Comparison of ENCODE assay signal across 23 cellular contexts in the genomic region with DNA sequence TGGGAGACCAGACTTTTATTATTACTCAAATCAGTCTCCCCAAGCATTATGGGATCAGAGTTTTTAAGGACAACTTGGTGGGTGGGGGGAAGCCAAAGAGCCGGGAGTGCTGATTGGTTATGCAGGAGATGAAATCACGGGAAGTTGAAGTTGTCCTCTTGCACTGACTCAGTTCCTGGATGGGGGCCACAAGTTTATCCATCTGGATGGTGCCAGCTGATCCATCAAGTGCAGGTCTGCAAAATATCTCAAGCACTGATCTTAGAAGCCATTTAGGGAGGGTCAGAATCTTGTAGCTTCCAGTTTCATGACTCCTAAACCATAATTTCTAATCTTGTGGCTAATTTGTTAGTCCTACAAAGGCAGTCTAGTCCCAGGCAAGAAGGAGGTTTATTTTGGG. TPM values are rescaled to one million over a fixed set of nuclear protein-coding genes. Genes with fewer than 3 reads are reported as not detected.
"Had no signal": no experiment of that assay in that cellular context is flagged by ENCODE, and none has a peak within 500 bp of the region (broad histone marks: within the 10 kb centered on the region; RNA-seq: fewer than 3 reads in every experiment).

No MANE protein-coding gene starts in this region.

- H3K36me3 Mint-ChIP-seq: activated naive CD8-positive, alpha-beta T cell treated with anti-CD3 and anti-CD28 coated beads, Interleukin-2, amount 10 ng/mL, durations not matched to agents 7 days and 5 days had no signal

- H3K4me1 Mint-ChIP-seq: activated CD4-positive, alpha-beta memory T cell treated with anti-CD3 and anti-CD28 coated beads, Interleukin-2, amount 10 ng/mL, durations not matched to agents 7 days and 5 days; activated naive CD8-positive, alpha-beta T cell treated with anti-CD3 and anti-CD28 coated beads, Interleukin-2, amount 10 ng/mL, durations not matched to agents 7 days and 5 days had no signal

- DNase-seq: activated CD4-positive, alpha-beta memory T cell treated with anti-CD3 and anti-CD28 coated beads, Interleukin-2, amount 10 ng/mL, durations not matched to agents 7 days and 5 days; activated gamma-delta T cell; activated naive CD8-positive, alpha-beta T cell treated with anti-CD3 and anti-CD28 coated beads, Interleukin-2, amount 10 ng/mL, durations not matched to agents 7 days and 5 days; activated T-cell treated with anti-CD3 and anti-CD28 coated beads, Interleukin-2, amount 50 U/mL, for 48 hours; aorta; effector CD4-positive, alpha-beta T cell; kidney; left ventricle myocardium inferior; mesendoderm; stimulated activated CD4-positive, alpha-beta T cell treated with anti-CD3 and anti-CD28 coated beads, Interleukin-15, amount 100 ng/mL, for 24 hours; stimulated activated CD4-positive, alpha-beta T cell treated with anti-CD3 and anti-CD28 coated beads, Interleukin-4, amount 100 ng/mL, for 24 hours; T1000; testis had no signal

- H3K27me3 Mint-ChIP-seq: activated CD4-positive, alpha-beta memory T cell treated with anti-CD3 and anti-CD28 coated beads, Interleukin-2, amount 10 ng/mL, durations not matched to agents 7 days and 5 days had no signal

- H3K9me3 ChIP-seq: left ventricle myocardium inferior, testis had no signal

- H3K36me3 ChIP-seq: cardiac muscle cell, left ventricle myocardium inferior had no signal

- H3K4me3 Mint-ChIP-seq: activated CD4-positive, alpha-beta memory T cell treated with anti-CD3 and anti-CD28 coated beads, Interleukin-2, amount 10 ng/mL, durations not matched to agents 7 days and 5 days; activated naive CD8-positive, alpha-beta T cell treated with anti-CD3 and anti-CD28 coated beads, Interleukin-2, amount 10 ng/mL, durations not matched to agents 7 days and 5 days; neural crest cell; stimulated activated naive CD8-positive, alpha-beta T cell treated with anti-CD3 and anti-CD28 coated beads, Interleukin-15, Interleukin-2, amounts not matched to agents 100 ng/mL and 50 ng/mL, for 24 hours had no signal

- H3K4me3 ChIP-seq: cardiac muscle cell, hepatocyte, left ventricle myocardium inferior, testis had no signal

- H3K4me2 ChIP-seq: hepatocyte had no signal

- H3K9me3 Mint-ChIP-seq: activated CD4-positive, alpha-beta memory T cell treated with anti-CD3 and anti-CD28 coated beads, Interleukin-2, amount 10 ng/mL, durations not matched to agents 7 days and 5 days; activated naive CD8-positive, alpha-beta T cell treated with anti-CD3 and anti-CD28 coated beads, Interleukin-2, amount 10 ng/mL, durations not matched to agents 7 days and 5 days; neural crest cell; stimulated activated naive CD8-positive, alpha-beta T cell treated with anti-CD3 and anti-CD28 coated beads, Interleukin-15, Interleukin-2, amounts not matched to agents 100 ng/mL and 50 ng/mL, for 24 hours had no signal

- FAIRE-seq: colon, kidney had no signal

- H3K27me3 ChIP-seq: cardiac muscle cell, testis had no signal

- H3K4me1 ChIP-seq: left ventricle myocardium inferior, testis had no signal

- H2AFZ ChIP-seq: hepatocyte had no signal

- H3K27ac Mint-ChIP-seq: activated CD4-positive, alpha-beta memory T cell treated with anti-CD3 and anti-CD28 coated beads, Interleukin-2, amount 10 ng/mL, durations not matched to agents 7 days and 5 days; activated naive CD8-positive, alpha-beta T cell treated with anti-CD3 and anti-CD28 coated beads, Interleukin-2, amount 10 ng/mL, durations not matched to agents 7 days and 5 days; stimulated activated naive CD8-positive, alpha-beta T cell treated with anti-CD3 and anti-CD28 coated beads, Interleukin-15, Interleukin-2, amounts not matched to agents 100 ng/mL and 50 ng/mL, for 24 hours had no signal

- H3K79me2 ChIP-seq: hepatocyte had no signal

- H3K27ac ChIP-seq: cardiac muscle cell, hepatocyte, left ventricle myocardium inferior, testis, VCaP had no signal

RNA-seq across cellular contexts. Expression of a gene that starts 53.5 kb away (rescaled TPM):
- total RNA-seq: activated CD4-positive, alpha-beta memory T cell treated with anti-CD3 and anti-CD28 coated beads, Interleukin-2, amount 10 ng/mL, durations not matched to agents 7 days and 5 days; activated naive CD8-positive, alpha-beta T cell treated with anti-CD3 and anti-CD28 coated beads, Interleukin-2, amount 10 ng/mL, durations not matched to agents 7 days and 5 days; aorta; hepatocyte; kidney; myocyte; osteocyte; pulmonary artery endothelial cell; ureter had no signal
- polyA plus RNA-seq: aorta had no signal
